1 cellular context compared by ENCODE assay signal in the genomic region with DNA sequence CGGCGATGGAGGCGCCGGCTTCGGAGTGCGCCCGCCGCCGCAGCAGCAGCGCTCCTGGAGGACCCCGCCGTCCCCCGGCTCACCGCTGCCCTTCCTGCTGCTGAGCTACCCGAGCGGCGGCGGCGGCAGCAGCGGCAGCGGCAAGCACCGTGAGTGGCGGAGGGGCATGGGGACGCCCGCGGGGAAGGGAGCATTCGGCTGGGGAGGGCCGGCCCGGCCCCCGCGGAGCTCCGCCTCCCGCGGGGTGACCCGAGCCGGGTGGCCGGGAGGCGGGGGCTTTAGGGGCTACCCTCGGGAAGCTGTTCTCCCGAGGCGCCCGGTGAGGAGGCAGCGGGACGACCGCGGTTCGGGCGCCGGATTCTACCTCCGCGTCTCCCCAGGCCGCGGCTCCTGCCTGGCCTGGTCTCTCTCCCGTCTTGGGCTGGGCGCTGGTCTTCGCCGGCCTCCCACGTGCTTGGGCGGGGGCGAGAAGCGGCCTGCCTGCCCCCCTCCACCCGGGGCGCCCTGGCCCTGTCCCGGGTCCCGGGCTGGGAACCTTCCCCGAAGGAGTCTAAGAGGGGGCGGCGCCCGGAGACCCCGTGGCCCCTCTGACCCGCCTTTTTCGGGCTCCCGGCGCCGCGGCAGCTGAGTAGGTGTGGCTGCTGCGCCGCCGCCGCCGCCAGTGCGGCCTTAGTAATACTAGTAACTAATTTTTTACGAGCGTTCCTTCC.
TF ChIP-seq lines count a peak whose summit lies in the region.

No MANE protein-coding gene starts in this region.

TF ChIP-seq in HCT116, 20 proteins besides CTCF, POLR2A, EP300 and RAD21 (continued from another document):
- TF ChIP-seq, protein P1, sequence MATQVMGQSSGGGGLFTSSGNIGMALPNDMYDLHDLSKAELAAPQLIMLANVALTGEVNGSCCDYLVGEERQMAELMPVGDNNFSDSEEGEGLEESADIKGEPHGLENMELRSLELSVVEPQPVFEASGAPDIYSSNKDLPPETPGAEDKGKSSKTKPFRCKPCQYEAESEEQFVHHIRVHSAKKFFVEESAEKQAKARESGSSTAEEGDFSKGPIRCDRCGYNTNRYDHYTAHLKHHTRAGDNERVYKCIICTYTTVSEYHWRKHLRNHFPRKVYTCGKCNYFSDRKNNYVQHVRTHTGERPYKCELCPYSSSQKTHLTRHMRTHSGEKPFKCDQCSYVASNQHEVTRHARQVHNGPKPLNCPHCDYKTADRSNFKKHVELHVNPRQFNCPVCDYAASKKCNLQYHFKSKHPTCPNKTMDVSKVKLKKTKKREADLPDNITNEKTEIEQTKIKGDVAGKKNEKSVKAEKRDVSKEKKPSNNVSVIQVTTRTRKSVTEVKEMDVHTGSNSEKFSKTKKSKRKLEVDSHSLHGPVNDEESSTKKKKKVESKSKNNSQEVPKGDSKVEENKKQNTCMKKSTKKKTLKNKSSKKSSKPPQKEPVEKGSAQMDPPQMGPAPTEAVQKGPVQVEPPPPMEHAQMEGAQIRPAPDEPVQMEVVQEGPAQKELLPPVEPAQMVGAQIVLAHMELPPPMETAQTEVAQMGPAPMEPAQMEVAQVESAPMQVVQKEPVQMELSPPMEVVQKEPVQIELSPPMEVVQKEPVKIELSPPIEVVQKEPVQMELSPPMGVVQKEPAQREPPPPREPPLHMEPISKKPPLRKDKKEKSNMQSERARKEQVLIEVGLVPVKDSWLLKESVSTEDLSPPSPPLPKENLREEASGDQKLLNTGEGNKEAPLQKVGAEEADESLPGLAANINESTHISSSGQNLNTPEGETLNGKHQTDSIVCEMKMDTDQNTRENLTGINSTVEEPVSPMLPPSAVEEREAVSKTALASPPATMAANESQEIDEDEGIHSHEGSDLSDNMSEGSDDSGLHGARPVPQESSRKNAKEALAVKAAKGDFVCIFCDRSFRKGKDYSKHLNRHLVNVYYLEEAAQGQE (IDR thresholded peaks at IDR 0.05; ENCODE audit: low read depth): no peak
